ENCODE assay signal across 21 cellular contexts in genomic region chr10:131553581-131553980, GRCh38.
DNase-seq lines count a peak whose midpoint lies in the region; ATAC-seq and TF ChIP-seq lines count a peak whose summit lies in the region.
"Had no signal": no experiment of that assay in that cellular context is flagged by ENCODE, and none has a peak within 500 bp of the region (broad histone marks: within the 10 kb centered on the region; RNA-seq: fewer than 3 reads in every experiment).

No MANE protein-coding gene starts in this region.

- H3K4me1 ChIP-seq in vagina (no peaks in the 10 kb centered on the region), smooth muscle cell (ENCODE audit: low read depth) (no peaks in the 10 kb centered on the region), prostate gland (replicated peaks) (no peaks in the 10 kb centered on the region)

- H3K4me3 Mint-ChIP-seq in activated CD8-positive, alpha-beta memory T cell treated with anti-CD3 and anti-CD28 coated beads, Interleukin-2, amount 10 ng/mL, durations not matched to agents 7 days and 5 days: no peak overlapping the region
- no peak overlapping the region for H3K4me3 Mint-ChIP-seq in osteocyte (ENCODE audit: unreplicated experiment)
- H3K4me3 Mint-ChIP-seq: B cell; CD4-positive, alpha-beta T cell; CD8-positive, alpha-beta memory T cell had no signal

- no peak overlapping the region for H3K9ac ChIP-seq in smooth muscle cell (ENCODE audit: low read depth)
- H3K9ac ChIP-seq: BLaER1, GM23248 had no signal

- H3K27ac Mint-ChIP-seq in activated CD8-positive, alpha-beta memory T cell treated with anti-CD3 and anti-CD28 coated beads, Interleukin-2, amount 10 ng/mL, durations not matched to agents 7 days and 5 days: no peak overlapping the region
- no peak overlapping the region for H3K27ac Mint-ChIP-seq in osteocyte (ENCODE audit: unreplicated experiment)
- H3K27ac Mint-ChIP-seq: B cell; CD14-positive monocyte; CD4-positive, alpha-beta T cell; CD8-positive, alpha-beta memory T cell had no signal

- H3K79me2 ChIP-seq in smooth muscle cell (ENCODE audit: low read depth): no peaks in the 10 kb centered on the region

- no peaks in the 10 kb centered on the region for H3F3A ChIP-seq in smooth muscle cell (ENCODE audit: low read depth)

- ATAC-seq in activated CD8-positive, alpha-beta memory T cell treated with anti-CD3 and anti-CD28 coated beads, Interleukin-2, amount 10 ng/mL, durations not matched to agents 7 days and 5 days: no peak
- ATAC-seq: GM12878 had no signal

- H3K4me2 ChIP-seq in smooth muscle cell: no peak overlapping the region

- TF ChIP-seq CTCF in coronary artery (IDR thresholded peaks at IDR 0.05) (no peak), osteocyte (IDR thresholded peaks at IDR 0.05) (no peak), vagina (IDR thresholded peaks at IDR 0.05) (no peak), smooth muscle cell (IDR thresholded peaks at IDR 0.05; ENCODE audit: borderline replicate concordance, insufficient read depth, poor library complexity, severe bottlenecking) (no peak), prostate gland (IDR thresholded peaks at IDR 0.05) (no peak)

- 85% methylated on average over 8 of the region's 8 CpGs for WGBS in smooth muscle cell (ENCODE audit: low lambda C conversion rate)
- 73% methylated on average over 8 of the region's 8 CpGs for WGBS in prostate gland

- no peaks in the 10 kb centered on the region for H3K9me3 ChIP-seq in vagina
- H3K9me3 ChIP-seq in smooth muscle cell (replicated peaks; ENCODE audit: low read depth): no peaks in the 10 kb centered on the region
- no peaks in the 10 kb centered on the region for H3K9me3 ChIP-seq in prostate gland
- H3K9me3 ChIP-seq: BLaER1 had no signal

- H3K27me3 Mint-ChIP-seq in activated CD8-positive, alpha-beta memory T cell treated with anti-CD3 and anti-CD28 coated beads, Interleukin-2, amount 10 ng/mL, durations not matched to agents 7 days and 5 days: no peaks in the 10 kb centered on the region
- no peaks in the 10 kb centered on the region for H3K27me3 Mint-ChIP-seq in osteocyte (ENCODE audit: unreplicated experiment)
- H3K27me3 Mint-ChIP-seq: B cell had no signal

- no peak overlapping the region for H3K27ac ChIP-seq in coronary artery
- no peak overlapping the region for H3K27ac ChIP-seq in vagina
- H3K27ac ChIP-seq in smooth muscle cell (ENCODE audit: low read depth): no peak overlapping the region
- no peak overlapping the region for H3K27ac ChIP-seq in prostate gland
- H3K27ac ChIP-seq: 22Rv1, BLaER1, GM23248 had no signal

- H3K36me3 ChIP-seq in vagina (no peaks in the 10 kb centered on the region), smooth muscle cell (ENCODE audit: low read depth) (no peaks in the 10 kb centered on the region), prostate gland (no peaks in the 10 kb centered on the region)
- H3K36me3 ChIP-seq: BLaER1 had no signal

- no peak overlapping the region for H2AFZ ChIP-seq in smooth muscle cell (ENCODE audit: low read depth)
- H2AFZ ChIP-seq: GM23248 had no signal

- H3K4me3 ChIP-seq in coronary artery: no peak overlapping the region
- H3K4me3 ChIP-seq in vagina: no peak overlapping the region
- no peak overlapping the region for H3K4me3 ChIP-seq in smooth muscle cell
- no peak overlapping the region for H3K4me3 ChIP-seq in prostate gland
- H3K4me3 ChIP-seq: BLaER1, GM12878, GM23248 had no signal

- no peaks in the 10 kb centered on the region for H3K9me3 Mint-ChIP-seq in activated CD8-positive, alpha-beta memory T cell treated with anti-CD3 and anti-CD28 coated beads, Interleukin-2, amount 10 ng/mL, durations not matched to agents 7 days and 5 days (ENCODE audit: low read depth)
- peaks cover 24% of the 10 kb centered on the region for H3K9me3 Mint-ChIP-seq in osteocyte (ENCODE audit: unreplicated experiment)
- H3K9me3 Mint-ChIP-seq: CD14-positive monocyte; CD4-positive, alpha-beta T cell; CD8-positive, alpha-beta memory T cell had no signal

- no peaks in the 10 kb centered on the region for H3K27me3 ChIP-seq in vagina
- H3K27me3 ChIP-seq in smooth muscle cell (ENCODE audit: low read depth): peaks cover 38% of the 10 kb centered on the region
- peaks cover 5% of the 10 kb centered on the region for H3K27me3 ChIP-seq in prostate gland (replicated peaks; ENCODE audit: insufficient read depth)
- H3K27me3 ChIP-seq: BLaER1 had no signal

- no peaks in the 10 kb centered on the region for H3K36me3 Mint-ChIP-seq in activated CD8-positive, alpha-beta memory T cell treated with anti-CD3 and anti-CD28 coated beads, Interleukin-2, amount 10 ng/mL, durations not matched to agents 7 days and 5 days
- H3K36me3 Mint-ChIP-seq in osteocyte (ENCODE audit: unreplicated experiment): no peaks in the 10 kb centered on the region
- H3K36me3 Mint-ChIP-seq: CD14-positive monocyte; CD8-positive, alpha-beta memory T cell had no signal

- CTCF ChIA-PET in activated CD8-positive, alpha-beta memory T cell treated with anti-CD3 and anti-CD28 coated beads, Interleukin-2, amount 10 ng/mL, durations not matched to agents 7 days and 5 days (lab: Charles Lee): no interaction called here

- peak; percentile 9 for DNase-seq in activated CD8-positive, alpha-beta memory T cell treated with anti-CD3 and anti-CD28 coated beads, Interleukin-2, amount 10 ng/mL, durations not matched to agents 7 days and 5 days
- DNase-seq in activated CD8-positive, alpha-beta memory T cell treated with anti-CD3 and anti-CD28 coated beads for 24 hours: no peak
- peak; percentile 31 for DNase-seq in coronary artery (ENCODE audit: low spot score)
- peak; percentile 36 for DNase-seq in osteocyte (ENCODE audit: extremely low spot score, unreplicated experiment)
- DNase-seq in vagina (ENCODE audit: extremely low spot score in 2 of 2): peak; percentile 40 to 52
- no peak for DNase-seq in superior temporal gyrus (ENCODE audit: extremely low spot score)
- no peak for DNase-seq in smooth muscle cell (lab: John Stamatoyannopoulos, UW; ENCODE audit: unreplicated experiment)
- DNase-seq in prostate gland (ENCODE audit: low spot score): no peak
- DNase-seq: CD4-positive, alpha-beta T cell; CD8-positive, alpha-beta memory T cell; DMS 273 treated with DMSO at 0.1 percent for 48 hours; DMS79; EL; GM23248; H7; HCEC 1CT had no signal

- no peaks in the 10 kb centered on the region for H4K20me1 ChIP-seq in smooth muscle cell (ENCODE audit: low read depth)
- H4K20me1 ChIP-seq: BLaER1 had no signal

- TF ChIP-seq POLR2A in vagina (IDR thresholded peaks at IDR 0.05) (no peak), prostate gland (IDR thresholded peaks at IDR 0.05) (no peak)

- intact Hi-C loops in vagina (cut with DNase I): no loop called here
- intact Hi-C loops in prostate gland (cut with DNase I): no loop called here

- H3K4me1 Mint-ChIP-seq in activated CD8-positive, alpha-beta memory T cell treated with anti-CD3 and anti-CD28 coated beads, Interleukin-2, amount 10 ng/mL, durations not matched to agents 7 days and 5 days: no peaks in the 10 kb centered on the region
- H3K4me1 Mint-ChIP-seq in osteocyte (ENCODE audit: unreplicated experiment): no peaks in the 10 kb centered on the region
- H3K4me1 Mint-ChIP-seq: B cell; CD14-positive monocyte; CD8-positive, alpha-beta memory T cell had no signal

Comparison
In these comparisons a context has a peak if more than half of its experiments do, and no peak if none do; other contexts are left out.
1. DNase-seq: peak in activated CD8-positive, alpha-beta memory T cell treated with anti-CD3 and anti-CD28 coated beads, Interleukin-2, amount 10 ng/mL, durations not matched to agents 7 days and 5 days (single experiment), coronary artery (single experiment), osteocyte (single experiment) and vagina (2 of 2); none in activated CD8-positive, alpha-beta memory T cell treated with anti-CD3 and anti-CD28 coated beads for 24 hours (single experiment), superior temporal gyrus (single experiment), smooth muscle cell (single experiment) and prostate gland (single experiment).